In genomic region chr3:11642455-11643162, GRCh38 we compare ENCODE assay signal across 8 cellular contexts. TPM values are rescaled to one million over a fixed set of nuclear protein-coding genes. Genes with fewer than 3 reads are reported as not detected.
A peak's percentile ranks its signal among the peaks of the same experiment; 100 is the strongest.
DNase-seq lines count a peak whose midpoint lies in the region; ATAC-seq and TF ChIP-seq lines count a peak whose summit lies in the region.

No MANE protein-coding gene starts in this region.

- DNase-seq in Ammon's horn (ENCODE audit: low spot score) (peak; percentile 82), NT2/D1 (ENCODE audit: low read depth, low spot score) (no peak), activated T-cell treated with anti-CD3 and anti-CD28 coated beads for 1 hour (ENCODE audit: low read depth) (peak; percentile 50), epithelial cell of prostate (ENCODE audit: low read depth, low spot score) (no peak), mucosa of gallbladder (ENCODE audit: low spot score) (peak; percentile 58)
- DNase-seq in stimulated activated CD8-positive, alpha-beta memory T cell treated with anti-CD3 and anti-CD28 coated beads, Interleukin-4, amount 100 ng/mL, for 48 hours = peak; percentile 74

- peak overlapping the region; percentile 83 for H3K9ac ChIP-seq in NT2/D1 (ENCODE audit: insufficient read length, low read depth)

- peak overlapping the region; percentile 68 for H3K4me3 ChIP-seq in NT2/D1 (ENCODE audit: insufficient read length, low read depth)

- H3K36me3 ChIP-seq in NT2/D1 (ENCODE audit: insufficient read depth, insufficient read length, low read length) = peaks cover 9% of the 10 kb centered on the region

- peak overlapping the region; percentile 86 for H3K27ac ChIP-seq in epithelial cell of prostate

- no peaks in the 10 kb centered on the region for H3K27me3 ChIP-seq in NT2/D1 (ENCODE audit: insufficient read depth, insufficient read length)

- no peaks in the 10 kb centered on the region for H3K9me3 ChIP-seq in NT2/D1 (ENCODE audit: insufficient read depth, low read length)

- H3K4me1 ChIP-seq in NT2/D1 (ENCODE audit: insufficient read depth, insufficient read length) = peaks cover 4% of the 10 kb centered on the region

- peak; percentile 77 for TF ChIP-seq POLR2A in GM18951 (IDR thresholded peaks at IDR 0.05; ENCODE audit: extremely low read depth, insufficient read depth, insufficient read length)

- in situ Hi-C loops in GM18951 (cut with MboI; ENCODE audit: low sequenced_read_pairs, unreplicated experiment) = no loop called here

- peak; percentile 59 for ATAC-seq in HG03139 (IDR thresholded peaks at IDR 0.05; ENCODE audit: unreplicated experiment)

RNA-seq across cellular contexts. Expression of gene VGLL4, which starts 1.1 kb away (rescaled TPM):
- 94.2 TPM for total RNA-seq in mucosa of gallbladder

Comparison
In these comparisons a context has a peak if more than half of its experiments do, and no peak if none do; other contexts are left out.
1. DNase-seq: peak in Ammon's horn (single experiment), activated T-cell treated with anti-CD3 and anti-CD28 coated beads for 1 hour (single experiment), mucosa of gallbladder (single experiment) and stimulated activated CD8-positive, alpha-beta memory T cell treated with anti-CD3 and anti-CD28 coated beads, Interleukin-4, amount 100 ng/mL, for 48 hours (single experiment); none in NT2/D1 (single experiment) and epithelial cell of prostate (single experiment).